Comparison of ENCODE assay signal across 8 cellular contexts in genomic region chr5:72465601-72466563, GRCh38. TPM values are rescaled to one million over a fixed set of nuclear protein-coding genes. Genes with fewer than 3 reads are reported as not detected.
DNase-seq lines count a peak whose midpoint lies in the region; ATAC-seq and TF ChIP-seq lines count a peak whose summit lies in the region.

No MANE protein-coding gene starts in this region.

- no peak overlapping the region for H3K9ac ChIP-seq in SK-N-SH

- H3K4me1 Mint-ChIP-seq in CD8-positive, alpha-beta T cell (ENCODE audit: low read depth) = no peaks in the 10 kb centered on the region

- intact Hi-C loops in CD8-positive, alpha-beta T cell (cut with DNase I, micrococcal nuclease) = no loop called here

- no peaks in the 10 kb centered on the region for H3K27me3 ChIP-seq in SK-N-SH (ENCODE audit: insufficient read depth)
- H3K27me3 ChIP-seq in CD8-positive, alpha-beta T cell (ENCODE audit: insufficient read depth, low read length) = no peaks in the 10 kb centered on the region

- TF ChIP-seq RAD21 in SK-N-SH (IDR thresholded peaks at IDR 0.05; ENCODE audit: low read length) = no peak

- no peaks in the 10 kb centered on the region for H3K36me3 Mint-ChIP-seq in CD8-positive, alpha-beta T cell

- no peak for TF ChIP-seq EP300 in SK-N-SH (IDR thresholded peaks at IDR 0.05; ENCODE audit: borderline replicate concordance in 1 of 2, low read depth in 1 of 2, low read length in 1 of 2)

- 80% methylated on average over 10 of the region's 10 CpGs for WGBS in SK-N-SH (ENCODE audit: low lambda C conversion rate)

- 0 out of 2 replicates have a peak overlapping the region, but pooled peaks have one; percentile 27 for H3K4me2 ChIP-seq in SK-N-SH

- H3K36me3 ChIP-seq in SK-N-SH (replicated peaks in 1 of 2; ENCODE audit: control insufficient read depth in 1 of 2, insufficient read depth in 2 of 2, low read length in 1 of 2) = no peaks in the 10 kb centered on the region
- H3K36me3 ChIP-seq in CD8-positive, alpha-beta T cell (ENCODE audit: insufficient read depth, low read length) = no peaks in the 10 kb centered on the region

- POLR2A ChIA-PET in SK-N-SH (lab: Yijun Ruan, JAX) = no interaction called here
- POLR2A ChIA-PET in CD8-positive, alpha-beta T cell (lab: Charles Lee) = no interaction called here

- CTCF ChIA-PET in SK-N-SH (lab: Yijun Ruan, JAX) = interaction anchor here (0.8 kb wide), 1 partner anchor 18 kb away, joined by 3 read pairs; no protein-coding TSS in a partner anchor
- CTCF ChIA-PET in CD8-positive, alpha-beta T cell (lab: Charles Lee) = interaction anchor here (0.8 kb wide), 1 partner anchor 29 kb away, joined by 3 read pairs; no protein-coding TSS in a partner anchor

- H3K27me3 Mint-ChIP-seq in CD8-positive, alpha-beta T cell (ENCODE audit: low read depth) = peaks cover 8% of the 10 kb centered on the region

- no peak overlapping the region for H3K4me3 ChIP-seq in SK-N-SH (ENCODE audit: low read depth in 2 of 2, low read length in 1 of 2)
- no peak overlapping the region for H3K4me3 ChIP-seq in CD8-positive, alpha-beta T cell (ENCODE audit: low read depth, low read length)

- peak; percentile 69 for ATAC-seq in HG03039 (IDR thresholded peaks at IDR 0.05; ENCODE audit: unreplicated experiment)
- peak; percentile 80 for ATAC-seq in stimulated activated naive CD8-positive, alpha-beta T cell treated with anti-CD3 and anti-CD28 coated beads, Interleukin-15, Interleukin-2, amounts not matched to agents 100 U/mL and 50 U/mL, for 24 hours
- no peak for ATAC-seq in CD8-positive, alpha-beta T cell

- no peaks in the 10 kb centered on the region for H3K9me3 Mint-ChIP-seq in CD8-positive, alpha-beta T cell

- H2AFZ ChIP-seq in SK-N-SH (ENCODE audit: low read depth) = peak overlapping the region; percentile 87

- H3K4me1 ChIP-seq in SK-N-SH (ENCODE audit: control insufficient read depth in 1 of 2, insufficient read depth in 2 of 2, low read depth in 1 of 2, low read length in 1 of 2) = peaks cover 0 to 4% of the 10 kb centered on the region in 2 experiments; a peak in 1 of 4 replicates
- H3K4me1 ChIP-seq in CD8-positive, alpha-beta T cell (ENCODE audit: insufficient read depth, low read length) = no peaks in the 10 kb centered on the region

- H3K9me2 ChIP-seq in SK-N-SH = no peaks in the 10 kb centered on the region

- H3F3A ChIP-seq in SK-N-SH (replicated peaks; ENCODE audit: insufficient read depth) = peaks cover 20% of the 10 kb centered on the region

- no peaks in the 10 kb centered on the region for H4K20me1 ChIP-seq in SK-N-SH (ENCODE audit: insufficient read depth)

- peak overlapping the region in 1 of 2 experiments; percentile 53; a peak in 2 of 4 replicates for H3K27ac ChIP-seq in SK-N-SH (ENCODE audit: low read depth in 2 of 2, low read length in 1 of 2)
- no peak overlapping the region for H3K27ac ChIP-seq in CD8-positive, alpha-beta T cell (ENCODE audit: low read depth, low read length)

- H3K79me2 ChIP-seq in SK-N-SH (ENCODE audit: insufficient read depth) = no peaks in the 10 kb centered on the region

- no peak overlapping the region for H3K4me3 Mint-ChIP-seq in CD8-positive, alpha-beta T cell

- no peaks in the 10 kb centered on the region for H3K9me3 ChIP-seq in SK-N-SH
- H3K9me3 ChIP-seq in CD8-positive, alpha-beta T cell (ENCODE audit: low read length) = no peaks in the 10 kb centered on the region

- no peak overlapping the region for H3K27ac Mint-ChIP-seq in CD8-positive, alpha-beta T cell

- peak; percentile 12 for DNase-seq in stimulated activated CD4-positive, alpha-beta T cell treated with anti-CD3 and anti-CD28 coated beads, Interleukin-15, amount 100 ng/mL, for 24 hours
- DNase-seq in stimulated activated CD4-positive, alpha-beta T cell treated with anti-CD3 and anti-CD28 coated beads, Interleukin-4, amount 100 ng/mL, for 1 hour = no peak
- no peak for DNase-seq in SK-N-SH
- no peak for DNase-seq in stimulated activated naive CD8-positive, alpha-beta T cell treated with anti-CD3 and anti-CD28 coated beads, Interleukin-15, Interleukin-2, amounts not matched to agents 100 U/mL and 50 U/mL, for 24 hours
- no peak for DNase-seq in CD8-positive, alpha-beta T cell
- no peak for DNase-seq in 8988T
- DNase-seq in H4 (ENCODE audit: low spot score) = no peak

- no peak for TF ChIP-seq CTCF in SK-N-SH (IDR thresholded peaks at IDR 0.05)
- no peak for TF ChIP-seq CTCF in CD8-positive, alpha-beta T cell (IDR thresholded peaks at IDR 0.05)

TF ChIP-seq in SK-N-SH, 30 proteins besides CTCF, POLR2A, EP300 and RAD21:
- TF ChIP-seq RXRA (IDR thresholded peaks at IDR 0.05; ENCODE audit: borderline replicate concordance, low read depth) = no peak
- no peak for TF ChIP-seq GATA2 (CRISPR knock-in tag; IDR thresholded peaks at IDR 0.05)
- TF ChIP-seq JUND (IDR thresholded peaks at IDR 0.05) = no peak
- peak; percentile 49; the same call in 1 of the 2 replicates for TF ChIP-seq FOSL2 (IDR thresholded peaks at IDR 0.05; ENCODE audit: borderline replicate concordance, low read depth)
- TF ChIP-seq SIN3A (IDR thresholded peaks at IDR 0.05; ENCODE audit: borderline replicate concordance, low read depth, low read length) = no peak
- TF ChIP-seq NFIC (IDR thresholded peaks at IDR 0.05; ENCODE audit: borderline replicate concordance) = no peak
- TF ChIP-seq RCOR1 (IDR thresholded peaks at IDR 0.05; ENCODE audit: low read length) = no peak
- no peak for TF ChIP-seq SMC3 (IDR thresholded peaks at IDR 0.05; ENCODE audit: low read depth, low read length)
- no peak for TF ChIP-seq REST (IDR thresholded peaks at IDR 0.05; ENCODE audit: low read depth, low read length)
- peak; percentile 51; the same call in 1 of the 2 replicates for TF ChIP-seq TCF12 (IDR thresholded peaks at IDR 0.05)
- no peak for TF ChIP-seq MXI1 (IDR thresholded peaks at IDR 0.05; ENCODE audit: low read depth, low read length)
- TF ChIP-seq NRF1 (IDR thresholded peaks at IDR 0.05; ENCODE audit: low read depth, low read length) = no peak
- no peak for TF ChIP-seq MAX (IDR thresholded peaks at IDR 0.05; ENCODE audit: low read depth)
- TF ChIP-seq TEAD4 (IDR thresholded peaks at IDR 0.05; ENCODE audit: borderline replicate concordance, insufficient read depth) = no peak
- no peak for TF ChIP-seq ELF1 (IDR thresholded peaks at IDR 0.05)
- TF ChIP-seq, protein P1, sequence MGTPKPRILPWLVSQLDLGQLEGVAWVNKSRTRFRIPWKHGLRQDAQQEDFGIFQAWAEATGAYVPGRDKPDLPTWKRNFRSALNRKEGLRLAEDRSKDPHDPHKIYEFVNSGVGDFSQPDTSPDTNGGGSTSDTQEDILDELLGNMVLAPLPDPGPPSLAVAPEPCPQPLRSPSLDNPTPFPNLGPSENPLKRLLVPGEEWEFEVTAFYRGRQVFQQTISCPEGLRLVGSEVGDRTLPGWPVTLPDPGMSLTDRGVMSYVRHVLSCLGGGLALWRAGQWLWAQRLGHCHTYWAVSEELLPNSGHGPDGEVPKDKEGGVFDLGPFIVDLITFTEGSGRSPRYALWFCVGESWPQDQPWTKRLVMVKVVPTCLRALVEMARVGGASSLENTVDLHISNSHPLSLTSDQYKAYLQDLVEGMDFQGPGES (IDR thresholded peaks at IDR 0.05; ENCODE audit: low read depth, low read length) = no peak
- TF ChIP-seq PBX3 (IDR thresholded peaks at IDR 0.05) = peak; percentile 58; the same call in 1 of the 2 replicates
- TF ChIP-seq POLR2AphosphoS5 (IDR thresholded peaks at IDR 0.05; ENCODE audit: low read depth, low read length) = no peak

RNA-seq across cellular contexts. Expression of gene ZNF366, which starts 41.3 kb away (rescaled TPM):
- not detected in 2 replicates for polyA plus RNA-seq in SK-N-SH (2012; rRNA removed)
- polyA plus RNA-seq in SK-N-SH (2012; cell fraction: cytosol; rRNA removed) = not detected in 2 replicates
- polyA plus RNA-seq in SK-N-SH (2012; cell fraction: nucleus; rRNA removed) = not detected in 2 replicates
- total RNA-seq in CD8-positive, alpha-beta T cell = not detected
- 0.35 TPM in 1 of 2 replicates, not detected in the other for total RNA-seq in H4 (2014; rRNA removed; shearing (Covaris generic))
